Comparison of ENCODE assay signal across 1 cellular context in genomic region chr16:70428178-70428998, GRCh38.
A peak's percentile ranks its signal among the peaks of the same experiment; 100 is the strongest.
TF ChIP-seq lines count a peak whose summit lies in the region.

No MANE protein-coding gene starts in this region.

TF ChIP-seq in K562, 482 proteins besides CTCF, POLR2A, EP300 and RAD21 (continued from another document and continues in another):
- TF ChIP-seq ETS1 (conservative IDR thresholded peaks at IDR 0.05; ENCODE audit: control insufficient read depth, low read depth, low read length) (peak; percentile 98), BCL6 (CRISPR knock-in tag; IDR thresholded peaks at IDR 0.05) (0 out of 2 replicates have a peak, but pooled peaks have one; percentile 40), ZNF12 (CRISPR knock-in tag; IDR thresholded peaks at IDR 0.05) (0 out of 2 replicates have a peak, but pooled peaks have one; percentile 64), FOXJ2 (tag; IDR thresholded peaks at IDR 0.05) (peak; percentile 94), ZNF407 (IDR thresholded peaks at IDR 0.05; ENCODE audit: low read depth) (no peak), ATF3 (IDR thresholded peaks at IDR 0.05) (peak; percentile 92), ATF3 (CRISPR knock-in tag; conservative IDR thresholded peaks at IDR 0.05) (peak; percentile 91; the same call in 1 of the 2 replicates), SLC30A9 (CRISPR knock-in tag; IDR thresholded peaks at IDR 0.05) (no peak), DEAF1 (CRISPR knock-in tag; IDR thresholded peaks at IDR 0.05) (peak; percentile 30; the same call in 1 of the 2 replicates), MYBL2 (IDR thresholded peaks at IDR 0.05; ENCODE audit: low read depth) (no peak; the same call in 1 of the 2 replicates), MYBL2 (CRISPR knock-in tag; IDR thresholded peaks at IDR 0.05; ENCODE audit: borderline replicate concordance) (no peak), POLR2H (tag; IDR thresholded peaks at IDR 0.05; ENCODE audit: low read depth) (peak; percentile 85), ZNF224 (CRISPR knock-in tag; IDR thresholded peaks at IDR 0.05) (no peak), ZNF740 (CRISPR knock-in tag; IDR thresholded peaks at IDR 0.05) (no peak), ZNF740 (tag; IDR thresholded peaks at IDR 0.05) (peak in 1 of 2 experiments; percentile 32; a peak in 1 of 4 replicates), U2AF1 (optimal IDR thresholded peaks at IDR 0.05; ENCODE audit: low read depth, low read length) (no peak), NBN (IDR thresholded peaks at IDR 0.05; ENCODE audit: low read depth) (peak; percentile 99), ZNF311 (CRISPR knock-in tag; IDR thresholded peaks at IDR 0.05) (peak; percentile 59; the same call in 1 of the 2 replicates), ETV5 (CRISPR knock-in tag; IDR thresholded peaks at IDR 0.05; ENCODE audit: low read depth) (peak; percentile 98), MCM5 (IDR thresholded peaks at IDR 0.05; ENCODE audit: low read depth) (no peak), SMAD2 (IDR thresholded peaks at IDR 0.05; ENCODE audit: low read depth, low read length) (no peak), ZNF668 (CRISPR knock-in tag; IDR thresholded peaks at IDR 0.05) (0 out of 2 replicates have a peak, but pooled peaks have one; percentile 34), PHTF2 (CRISPR knock-in tag; IDR thresholded peaks at IDR 0.05) (0 out of 2 replicates have a peak, but pooled peaks have one; percentile 49), KLF13 (tag; IDR thresholded peaks at IDR 0.05; ENCODE audit: borderline replicate concordance, low read depth) (peak; percentile 10; the same call in 1 of the 2 replicates), ASH1L (IDR thresholded peaks at IDR 0.05; ENCODE audit: borderline replicate concordance, low read depth, partially characterized antibody) (no peak), RREB1 (CRISPR knock-in tag; IDR thresholded peaks at IDR 0.05) (0 out of 2 replicates have a peak, but pooled peaks have one; percentile 36), MXI1 (IDR thresholded peaks at IDR 0.05; ENCODE audit: low read depth, low read length) (peak; percentile 59; the same call in 1 of the 2 replicates), E2F6 (IDR thresholded peaks at IDR 0.05; ENCODE audit: borderline replicate concordance in 1 of 2, extremely low read depth in 1 of 2, insufficient read depth in 1 of 2, insufficient read length in 1 of 2, low read depth in 1 of 2, low read length in 1 of 2, poor library complexity in 1 of 2, severe bottlenecking in 1 of 2) (peak in 1 of 2 experiments; percentile 70), TAL1 (IDR thresholded peaks at IDR 0.05) (peak; percentile 97), ARID3A (IDR thresholded peaks at IDR 0.05; ENCODE audit: borderline replicate concordance, low read depth, low read length) (peak; percentile 87; the same call in 1 of the 2 replicates), NCOR1 (IDR thresholded peaks at IDR 0.05) (peak; percentile 100), ZNF140 (CRISPR knock-in tag; IDR thresholded peaks at IDR 0.05) (no peak), ZNF217 (CRISPR knock-in tag; IDR thresholded peaks at IDR 0.05) (no peak), ZNF395 (CRISPR knock-in tag; IDR thresholded peaks at IDR 0.05) (peak; percentile 98), ZNF3 (CRISPR knock-in tag; IDR thresholded peaks at IDR 0.05) (no peak)
